ENCODE assay signal across 23 cellular contexts in the genomic region with DNA sequence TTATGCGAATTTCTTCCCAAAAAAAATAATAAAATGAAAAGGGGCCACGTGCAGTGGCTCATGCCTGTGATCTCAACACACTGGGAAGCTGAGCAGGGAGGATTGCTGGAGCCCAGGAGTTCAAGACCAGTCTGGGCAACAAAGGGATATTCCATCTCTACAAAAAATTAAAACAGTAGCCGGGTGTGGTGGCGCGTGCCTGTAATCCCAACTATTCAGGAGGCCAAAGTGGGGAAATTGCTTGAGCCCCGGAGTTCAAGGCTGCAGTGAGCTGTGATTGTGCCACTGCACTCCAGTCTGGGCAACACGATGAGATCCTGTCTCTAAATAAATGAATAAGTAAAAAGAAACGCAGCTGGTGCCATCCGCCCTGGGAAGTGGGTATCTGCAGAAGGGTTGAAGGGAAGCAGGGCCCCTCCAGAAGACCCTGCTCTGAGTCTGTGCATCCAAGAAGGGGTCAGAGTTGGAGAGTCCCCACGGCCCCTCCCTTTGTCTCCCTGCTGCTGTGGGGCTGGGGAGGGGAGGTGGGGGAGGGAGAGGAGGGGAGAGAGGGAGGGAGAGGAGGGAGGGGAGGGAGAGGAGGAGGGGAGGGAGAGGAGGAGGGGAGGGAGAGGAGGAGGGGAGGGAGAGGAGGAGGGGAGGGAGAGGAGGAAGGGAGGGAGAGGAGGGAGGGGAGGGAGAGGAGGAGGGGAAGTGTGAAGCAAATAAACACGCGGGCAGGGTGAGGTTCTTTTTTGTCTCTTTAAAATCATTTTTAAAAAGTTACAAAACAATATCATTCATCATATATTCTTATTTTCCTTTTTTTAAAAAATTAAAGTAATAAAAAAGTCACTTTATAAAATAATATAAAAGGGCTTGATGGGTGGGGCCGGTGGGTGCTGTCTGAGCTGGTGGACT. TPM values are rescaled to one million over a fixed set of nuclear protein-coding genes. Genes with fewer than 3 reads are reported as not detected.
A peak's percentile ranks its signal among the peaks of the same experiment; 100 is the strongest.
DNase-seq lines count a peak whose midpoint lies in the region; ATAC-seq, FAIRE-seq and TF ChIP-seq lines count a peak whose summit lies in the region.
"Had no signal": no experiment of that assay in that cellular context is flagged by ENCODE, and none has a peak within 500 bp of the region (broad histone marks: within the 10 kb centered on the region; RNA-seq: fewer than 3 reads in every experiment).

No MANE protein-coding gene starts in this region.

- peaks cover 6% of the 10 kb centered on the region for H3K27me3 ChIP-seq in BLaER1
- no peaks in the 10 kb centered on the region for H3K27me3 ChIP-seq in DND-41 (ENCODE audit: insufficient read depth, low read length, poor library complexity)
- H3K27me3 ChIP-seq in K562 (ENCODE audit: control insufficient read depth in 2 of 2, insufficient read depth in 2 of 2, low read length in 2 of 2) = no peaks in the 10 kb centered on the region
- H3K27me3 ChIP-seq in neuronal stem cell (ENCODE audit: control insufficient read depth in 3 of 3, insufficient read depth in 3 of 3, low read depth in 1 of 3, low read length in 3 of 3) = peaks cover 0 to 16% (median 5%) of the 10 kb centered on the region in 3 experiments
- H3K27me3 ChIP-seq: BE2C had no signal

- H2BK15ac ChIP-seq in neuronal stem cell (ENCODE audit: low read length) = no peak overlapping the region

- no peak overlapping the region for H3K4me3 ChIP-seq in BLaER1
- no peak overlapping the region for H3K4me3 ChIP-seq in DND-41 (ENCODE audit: low read depth in 1 of 2, low read length in 2 of 2)
- no peak overlapping the region for H3K4me3 ChIP-seq in K562
- H3K4me3 ChIP-seq in neuronal stem cell (ENCODE audit: low read length in 2 of 2) = no peak overlapping the region
- H3K4me3 ChIP-seq: GM23248, HAP-1 had no signal

- peak overlapping the region; percentile 3 for H2BK12ac ChIP-seq in neuronal stem cell (ENCODE audit: low read length)

- TF ChIP-seq RAD21 in K562 (CRISPR knock-in tag; conservative IDR thresholded peaks at IDR 0.05 in 1 of 2, IDR thresholded peaks at IDR 0.05 in 1 of 2) = no peak

- H3K4me1 ChIP-seq in BLaER1 (peaks cover 13% of the 10 kb centered on the region), DND-41 (ENCODE audit: insufficient read depth, low read length) (peaks cover 9% of the 10 kb centered on the region), K562 (replicated peaks in 1 of 2; ENCODE audit: control insufficient read depth in 2 of 2, insufficient read depth in 2 of 2, low read length in 2 of 2) (peaks cover 0 to 38% of the 10 kb centered on the region in 2 experiments; a peak in 3 of 5 replicates), neuronal stem cell (ENCODE audit: control insufficient read depth in 2 of 2, insufficient read depth in 1 of 2, low read depth in 1 of 2, low read length in 2 of 2) (peaks cover 0 to 5% of the 10 kb centered on the region in 2 donors)
- H3K4me1 ChIP-seq: HAP-1 had no signal

- no peaks in the 10 kb centered on the region for H3K9me1 ChIP-seq in K562 (ENCODE audit: control insufficient read depth, insufficient read depth, low read length)

- H3K36me3 ChIP-seq in BLaER1 (no peaks in the 10 kb centered on the region), DND-41 (ENCODE audit: insufficient read depth, low read length) (no peaks in the 10 kb centered on the region), K562 (ENCODE audit: control insufficient read depth, insufficient read depth, low read length) (peaks cover 16% of the 10 kb centered on the region; the same call in 2 of the 3 replicates), neuronal stem cell (replicated peaks in 1 of 2; ENCODE audit: control insufficient read depth in 2 of 2, insufficient read depth in 2 of 2, low read length in 2 of 2) (no peaks in the 10 kb centered on the region)
- H3K36me3 ChIP-seq: BE2C, HAP-1 had no signal

- peak overlapping the region; percentile 22; the same call in 1 of the 2 replicates for H3K4me2 ChIP-seq in BLaER1
- no peak overlapping the region for H3K4me2 ChIP-seq in DND-41 (ENCODE audit: insufficient read depth, low read length)
- H3K4me2 ChIP-seq in K562 (ENCODE audit: insufficient read depth, low read length) = no peak overlapping the region
- H3K4me2 ChIP-seq in neuronal stem cell (ENCODE audit: insufficient read depth, low read length, poor library complexity, severe bottlenecking) = no peak overlapping the region

- no peaks in the 10 kb centered on the region for H3K36me3 Mint-ChIP-seq in activated CD4-positive, alpha-beta memory T cell treated with anti-CD3 and anti-CD28 coated beads, Interleukin-2, amount 10 ng/mL, durations not matched to agents 7 days and 5 days (ENCODE audit: low read depth)

- H4K91ac ChIP-seq in neuronal stem cell (ENCODE audit: low read depth, low read length, poor library complexity) = no peak overlapping the region

- H3K9me3 ChIP-seq in BLaER1 (no peaks in the 10 kb centered on the region), DND-41 (ENCODE audit: insufficient read depth, low read length, severe bottlenecking) (no peaks in the 10 kb centered on the region), K562 (replicated peaks; ENCODE audit: control insufficient read depth, insufficient read depth, low read depth, low read length) (no peaks in the 10 kb centered on the region; the same call in 1 of the 2 replicates), neuronal stem cell (replicated peaks in 1 of 2; ENCODE audit: control insufficient read depth in 2 of 2, insufficient read depth in 1 of 2, low read depth in 1 of 2, low read length in 2 of 2) (no peaks in the 10 kb centered on the region)
- H3K9me3 ChIP-seq: BE2C, Caco-2, HAP-1 had no signal

- H2AK5ac ChIP-seq in neuronal stem cell (ENCODE audit: low read depth, low read length) = no peak overlapping the region

- H2AFZ ChIP-seq in DND-41 (ENCODE audit: low read depth, low read length) = no peak overlapping the region
- no peak overlapping the region for H2AFZ ChIP-seq in K562 (ENCODE audit: low read depth, low read length)
- no peak overlapping the region for H2AFZ ChIP-seq in neuronal stem cell (ENCODE audit: low read length)
- H2AFZ ChIP-seq: GM23248 had no signal

- DNase-seq in DND-41 = no peak
- DNase-seq in K562 (ENCODE audit: extremely low read depth in 1 of 4, low spot score in 3 of 4) = no peak
- no peak for DNase-seq in neuronal stem cell (ENCODE audit: low spot score)
- DNase-seq in activated CD4-positive, alpha-beta memory T cell treated with anti-CD3 and anti-CD28 coated beads, Interleukin-2, amount 10 ng/mL, durations not matched to agents 7 days and 5 days = no peak
- no peak for DNase-seq in DMS153 treated with DMSO at 0.1 percent for 48 hours (lab: John Stamatoyannopoulos, UW; ENCODE audit: unreplicated experiment)
- DNase-seq: ACHN; Caco-2; CD4-positive, alpha-beta T cell; DMS79; GF-D8; GM23248; IMR-90; KBM-7 had no signal

- H3K4me3 Mint-ChIP-seq in activated CD4-positive, alpha-beta memory T cell treated with anti-CD3 and anti-CD28 coated beads, Interleukin-2, amount 10 ng/mL, durations not matched to agents 7 days and 5 days = no peak overlapping the region
- H3K4me3 Mint-ChIP-seq: CD4-positive, alpha-beta T cell had no signal

- intact Hi-C loops in K562 (cut with micrococcal nuclease) = loop anchor here (10.0 kb wide), 1 partner anchor 203 kb away; no protein-coding TSS in a partner anchor

- no peak overlapping the region for H2BK120ac ChIP-seq in neuronal stem cell (ENCODE audit: low read depth, low read length)

- TF ChIP-seq CTCF in DND-41 (IDR thresholded peaks at IDR 0.05; ENCODE audit: borderline replicate concordance, extremely low read depth, low read length, poor library complexity, severe bottlenecking) = no peak
- TF ChIP-seq CTCF in K562 (IDR thresholded peaks at IDR 0.05 in 2 of 3, conservative IDR thresholded peaks at IDR 0.05 in 1 of 3; ENCODE audit: insufficient read depth in 2 of 3, low read depth in 1 of 3, low read length in 3 of 3) = no peak

- H3K9ac ChIP-seq in BLaER1 (no peak overlapping the region), DND-41 (ENCODE audit: low read depth, low read length) (no peak overlapping the region), K562 (ENCODE audit: insufficient read depth in 1 of 2, low read depth in 2 of 2, low read length in 2 of 2) (peak overlapping the region in 1 of 2 experiments; percentile 74; a peak in 1 of 4 replicates), neuronal stem cell (ENCODE audit: low read depth, low read length, poor library complexity) (no peak overlapping the region)
- H3K9ac ChIP-seq: GM23248 had no signal

- H4K20me1 ChIP-seq in BLaER1 = no peaks in the 10 kb centered on the region
- no peaks in the 10 kb centered on the region for H4K20me1 ChIP-seq in DND-41 (ENCODE audit: insufficient read depth, low read length)
- no peaks in the 10 kb centered on the region for H4K20me1 ChIP-seq in K562 (replicated peaks; ENCODE audit: control insufficient read depth, insufficient read depth, low read length)

- H3K79me2 ChIP-seq in DND-41 (ENCODE audit: insufficient read depth, low read length) = no peaks in the 10 kb centered on the region
- H3K79me2 ChIP-seq in K562 (ENCODE audit: control insufficient read depth, insufficient read depth, low read length) = no peaks in the 10 kb centered on the region

- WGBS in K562 (ENCODE audit: insufficient coverage, low coverage, missing lambda C conversion rate) = 62% methylated on average over 9 of the region's 13 CpGs
- WGBS in neuronal stem cell (ENCODE audit: extremely low coverage in 2 of 2, insufficient read length in 2 of 2, insufficient replicate concordance in 1 of 2), 2 donors = no CpG with 5 or more reads among the region's 13 CpGs

- H3K27me3 Mint-ChIP-seq in activated CD4-positive, alpha-beta memory T cell treated with anti-CD3 and anti-CD28 coated beads, Interleukin-2, amount 10 ng/mL, durations not matched to agents 7 days and 5 days = peaks cover 5% of the 10 kb centered on the region
- H3K27me3 Mint-ChIP-seq: CD4-positive, alpha-beta T cell had no signal

- H3K4me1 Mint-ChIP-seq in activated CD4-positive, alpha-beta memory T cell treated with anti-CD3 and anti-CD28 coated beads, Interleukin-2, amount 10 ng/mL, durations not matched to agents 7 days and 5 days = no peaks in the 10 kb centered on the region

- FAIRE-seq in K562 (lab: Jason Lieb, UNC) = no peak
- FAIRE-seq: A204.1, D721Med had no signal

- no peaks in the 10 kb centered on the region for H3K79me1 ChIP-seq in neuronal stem cell (ENCODE audit: low read depth, low read length)

- H3K27ac ChIP-seq in BLaER1 (no peak overlapping the region), DND-41 (ENCODE audit: low read length) (no peak overlapping the region), K562 (ENCODE audit: extremely low read depth, low read depth, low read length) (no peak overlapping the region), neuronal stem cell (replicated peaks; ENCODE audit: low read length) (no peak overlapping the region)
- H3K27ac ChIP-seq: C4-2B, GM23248, HL-60 had no signal

- POLR2A ChIA-PET in K562 (lab: Yijun Ruan, JAX) = interaction anchor here (0.6 to 1.2 kb wide), 6 partner anchors 8 to 256 kb away, joined by 3 to 4 read pairs (median 3); no protein-coding TSS in a partner anchor
- POLR2A ChIA-PET in activated CD4-positive, alpha-beta memory T cell treated with anti-CD3 and anti-CD28 coated beads, Interleukin-2, amount 10 ng/mL, durations not matched to agents 7 days and 5 days (lab: Charles Lee) = interaction anchor here (1.3 kb wide), 1 partner anchor 25 kb away, joined by 3 read pairs; no protein-coding TSS in a partner anchor

- no peak overlapping the region for H3K18ac ChIP-seq in neuronal stem cell (ENCODE audit: low read length)

- no peak for TF ChIP-seq EP300 in K562 (IDR thresholded peaks at IDR 0.05; ENCODE audit: low read length)

- H3K23ac ChIP-seq in neuronal stem cell (ENCODE audit: low read depth, low read length, poor library complexity) = no peak overlapping the region

- BruUV-seq in K562 (replicated peaks; lab: Mats Ljungman, UMichigan) = no TSS peak

- H2BK5ac ChIP-seq in neuronal stem cell (ENCODE audit: low read length) = no peak overlapping the region

- no peak for TF ChIP-seq POLR2A in K562 (conservative IDR thresholded peaks at IDR 0.05)

- in situ Hi-C loops in K562 (cut with MboI) = no loop called here

- ATAC-seq in DND-41 (ENCODE audit: insufficient read depth, low read depth) (peak; percentile 24; the same call in 1 of the 3 replicates), K562 (no peak), GM19397 (IDR thresholded peaks at IDR 0.05; ENCODE audit: unreplicated experiment) (no peak)

- no peak overlapping the region for H3K4ac ChIP-seq in neuronal stem cell (ENCODE audit: low read length)

- peak overlapping the region; percentile 82 for H3K14ac ChIP-seq in neuronal stem cell (ENCODE audit: low read length)

- H4K8ac ChIP-seq in neuronal stem cell (ENCODE audit: low read depth, low read length) = no peak overlapping the region

- no peak overlapping the region for H3K27ac Mint-ChIP-seq in activated CD4-positive, alpha-beta memory T cell treated with anti-CD3 and anti-CD28 coated beads, Interleukin-2, amount 10 ng/mL, durations not matched to agents 7 days and 5 days
- H3K27ac Mint-ChIP-seq: CD4-positive, alpha-beta T cell had no signal

- H3K9me3 Mint-ChIP-seq in activated CD4-positive, alpha-beta memory T cell treated with anti-CD3 and anti-CD28 coated beads, Interleukin-2, amount 10 ng/mL, durations not matched to agents 7 days and 5 days = no peaks in the 10 kb centered on the region
- H3K9me3 Mint-ChIP-seq: CD4-positive, alpha-beta T cell had no signal

- CTCF ChIA-PET in K562 (lab: Yijun Ruan, JAX; ENCODE audit: low intra/inter-chr PET ratio) = no interaction called here
- CTCF ChIA-PET in activated CD4-positive, alpha-beta memory T cell treated with anti-CD3 and anti-CD28 coated beads, Interleukin-2, amount 10 ng/mL, durations not matched to agents 7 days and 5 days (lab: Charles Lee) = no interaction called here

RNA-seq across cellular contexts. Expression of a gene that starts 5.0 kb away (rescaled TPM):
- total RNA-seq in K562 (2011; cell fraction: chromatin; rRNA removed; ENCODE audit: low replicate concordance) = not detected in 2 replicates
- not detected in 2 replicates for total RNA-seq in K562 (2011; cell fraction: nucleolus; rRNA removed)
- total RNA-seq in K562 (2011; cell fraction: nucleoplasm; rRNA removed) = not detected in 2 replicates
- total RNA-seq in K562 (2014; rRNA removed) = not detected in 2 replicates
- not detected in 2 replicates for total RNA-seq in K562 (2014; rRNA removed; fragmentation: Illumina TruSeq; extraction: Trizol)
- not detected in 2 replicates for total RNA-seq in K562 (2015; rRNA removed; fragmentation: Illumina TruSeq; extraction: Trizol)
- total RNA-seq in K562 (2021) = not detected in 2 replicates
- polyA plus RNA-seq in K562 (2011; rRNA removed) = not detected in 2 replicates
- not detected in 2 replicates for polyA plus RNA-seq in K562 (2011; cell fraction: cytosol; rRNA removed)
- polyA plus RNA-seq in K562 (2011; cell fraction: nucleus; rRNA removed) = not detected in 2 replicates
- polyA plus RNA-seq in K562 (2012) = 0.05 and 0.26 TPM in 2 replicates
- polyA plus RNA-seq in K562 (2014; fragmentation: Illumina TruSeq; extraction: Trizol) = not detected in 2 replicates
- polyA plus RNA-seq in K562 (2014; fragmentation: Nextera tagmentation; extraction: Ambion mirVana) = not detected
- polyA plus RNA-seq in K562 (2014; rRNA removed) = not detected in 2 replicates
- not detected in 2 replicates for polyA minus RNA-seq in K562 (2011; rRNA and poly(A)+ RNA removed)
- polyA minus RNA-seq in K562 (2011; cell fraction: cytosol; rRNA and poly(A)+ RNA removed) = not detected in 2 replicates
- polyA minus RNA-seq in K562 (2011; cell fraction: nucleus; rRNA and poly(A)+ RNA removed) = not detected in 2 replicates
- polyA plus RNA-seq in neuronal stem cell (2013, experiment 1 of 2) = 0.03 TPM
- polyA plus RNA-seq in neuronal stem cell (2013, experiment 2 of 2) = 0.03 TPM
- total RNA-seq in activated CD4-positive, alpha-beta memory T cell treated with anti-CD3 and anti-CD28 coated beads, Interleukin-2, amount 10 ng/mL, durations not matched to agents 7 days and 5 days = not detected
- total RNA-seq: Caco-2; CD4-positive, alpha-beta T cell; GM23248; H4; HT1080; IMR-90 had no signal
- polyA plus RNA-seq: GM23248, IMR-90 had no signal

RNA-seq across cellular contexts. Expression of a gene that starts 9.0 kb away (rescaled TPM):
- total RNA-seq in K562 (2011; cell fraction: chromatin; rRNA removed; ENCODE audit: low replicate concordance) = 8.4 and 25.5 TPM in 2 replicates
- total RNA-seq in K562 (2011; cell fraction: nucleolus; rRNA removed) = 25.5 and 27.9 TPM in 2 replicates
- total RNA-seq in K562 (2011; cell fraction: nucleoplasm; rRNA removed) = 15.3 and 16.9 TPM in 2 replicates
- total RNA-seq in K562 (2014; rRNA removed) (13.9 and 22.5 TPM in 2 replicates), K562 (2014; rRNA removed; fragmentation: Illumina TruSeq; extraction: Trizol) (0.99 and 1.3 TPM in 2 replicates), K562 (2015; rRNA removed; fragmentation: Illumina TruSeq; extraction: Trizol) (4.1 and 4.2 TPM in 2 replicates), K562 (2021) (11.8 and 14.1 TPM in 2 replicates)
- polyA plus RNA-seq in K562 (2011; rRNA removed) (4.5 and 6.1 TPM in 2 replicates), K562 (2014; fragmentation: Illumina TruSeq; extraction: Trizol) (1.9 and 5.3 TPM in 2 replicates), K562 (2014; fragmentation: Nextera tagmentation; extraction: Ambion mirVana) (under 1 TPM; 0.03 to 0.17 TPM), K562 (2014; rRNA removed) (13.4 and 14.0 TPM in 2 replicates)
- polyA plus RNA-seq in K562 (2011; cell fraction: cytosol; rRNA removed) = 7.8 and 22.0 TPM in 2 replicates
- polyA plus RNA-seq in K562 (2011; cell fraction: nucleus; rRNA removed) = 10.3 and 25.0 TPM in 2 replicates
- 8.5 and 11.5 TPM in 2 replicates for polyA plus RNA-seq in K562 (2012)
- 0.72 and 1.6 TPM in 2 replicates for polyA minus RNA-seq in K562 (2011; rRNA and poly(A)+ RNA removed)
- polyA minus RNA-seq in K562 (2011; cell fraction: cytosol; rRNA and poly(A)+ RNA removed) = 4.7 and 5.6 TPM in 2 replicates
- 14.7 and 15.2 TPM in 2 replicates for polyA minus RNA-seq in K562 (2011; cell fraction: nucleus; rRNA and poly(A)+ RNA removed)
- 0.33 TPM for polyA plus RNA-seq in neuronal stem cell (2013, experiment 1 of 2)
- 0.30 TPM for polyA plus RNA-seq in neuronal stem cell (2013, experiment 2 of 2)
- total RNA-seq in activated CD4-positive, alpha-beta memory T cell treated with anti-CD3 and anti-CD28 coated beads, Interleukin-2, amount 10 ng/mL, durations not matched to agents 7 days and 5 days = under 1 TPM in 1 of 2 experiments, not detected in 1; 0.15 TPM
- total RNA-seq: CD4-positive, alpha-beta T cell; GM23248; HT1080; IMR-90 had no signal
- polyA plus RNA-seq: GM23248 had no signal

RNA-seq across cellular contexts. Expression of a gene that starts 14.9 kb away (rescaled TPM):
- 35.2 and 129 TPM in 2 replicates for total RNA-seq in K562 (2011; cell fraction: chromatin; rRNA removed; ENCODE audit: low replicate concordance)
- 138 and 157 TPM in 2 replicates for total RNA-seq in K562 (2011; cell fraction: nucleolus; rRNA removed)
- 86.4 and 88.3 TPM in 2 replicates for total RNA-seq in K562 (2011; cell fraction: nucleoplasm; rRNA removed)
- total RNA-seq in K562 (2014; rRNA removed) (215 and 290 TPM in 2 replicates), K562 (2014; rRNA removed; fragmentation: Illumina TruSeq; extraction: Trizol) (72.4 and 95.4 TPM in 2 replicates), K562 (2015; rRNA removed; fragmentation: Illumina TruSeq; extraction: Trizol) (120 and 126 TPM in 2 replicates), K562 (2021) (302 and 328 TPM in 2 replicates)
- polyA plus RNA-seq in K562 (2011; rRNA removed) (188 and 273 TPM in 2 replicates), K562 (2014; fragmentation: Illumina TruSeq; extraction: Trizol) (183 and 278 TPM in 2 replicates), K562 (2014; fragmentation: Nextera tagmentation; extraction: Ambion mirVana) (10 to 100 TPM; 11.7 to 18.6 TPM), K562 (2014; rRNA removed) (270 and 349 TPM in 2 replicates)
- polyA plus RNA-seq in K562 (2011; cell fraction: cytosol; rRNA removed) = 301 and 524 TPM in 2 replicates
- polyA plus RNA-seq in K562 (2011; cell fraction: nucleus; rRNA removed) = 256 and 278 TPM in 2 replicates
- 283 and 370 TPM in 2 replicates for polyA plus RNA-seq in K562 (2012)
- polyA minus RNA-seq in K562 (2011; rRNA and poly(A)+ RNA removed) = 107 and 155 TPM in 2 replicates
- polyA minus RNA-seq in K562 (2011; cell fraction: cytosol; rRNA and poly(A)+ RNA removed) = 127 and 130 TPM in 2 replicates
- polyA minus RNA-seq in K562 (2011; cell fraction: nucleus; rRNA and poly(A)+ RNA removed) = 35.5 and 52.4 TPM in 2 replicates
- 53.9 TPM for polyA plus RNA-seq in neuronal stem cell (2013, experiment 1 of 2)
- 52.1 TPM for polyA plus RNA-seq in neuronal stem cell (2013, experiment 2 of 2)
- total RNA-seq in activated CD4-positive, alpha-beta memory T cell treated with anti-CD3 and anti-CD28 coated beads, Interleukin-2, amount 10 ng/mL, durations not matched to agents 7 days and 5 days = 10 to 100 TPM; 25.8 to 34.7 TPM

RNA-seq across cellular contexts. Expression of a gene that starts 24.5 kb away (rescaled TPM):
- 86.9 and 142 TPM in 2 replicates for total RNA-seq in K562 (2011; cell fraction: chromatin; rRNA removed; ENCODE audit: low replicate concordance)
- total RNA-seq in K562 (2011; cell fraction: nucleolus; rRNA removed) = 78.0 and 85.0 TPM in 2 replicates
- 64.7 and 70.4 TPM in 2 replicates for total RNA-seq in K562 (2011; cell fraction: nucleoplasm; rRNA removed)
- total RNA-seq in K562 (2014; rRNA removed) = 27.3 and 30.1 TPM in 2 replicates
- total RNA-seq in K562 (2014; rRNA removed; fragmentation: Illumina TruSeq; extraction: Trizol) = 16.3 and 16.9 TPM in 2 replicates
- 23.6 and 24.9 TPM in 2 replicates for total RNA-seq in K562 (2015; rRNA removed; fragmentation: Illumina TruSeq; extraction: Trizol)
- total RNA-seq in K562 (2021) = 46.7 and 58.1 TPM in 2 replicates
- 22.4 and 31.8 TPM in 2 replicates for polyA plus RNA-seq in K562 (2011; rRNA removed)
- 35.6 and 35.9 TPM in 2 replicates for polyA plus RNA-seq in K562 (2011; cell fraction: cytosol; rRNA removed)
- polyA plus RNA-seq in K562 (2011; cell fraction: nucleus; rRNA removed) = 200 and 206 TPM in 2 replicates
- 32.4 and 47.9 TPM in 2 replicates for polyA plus RNA-seq in K562 (2012)
- 31.2 and 36.3 TPM in 2 replicates for polyA plus RNA-seq in K562 (2014; fragmentation: Illumina TruSeq; extraction: Trizol)
- 1 to 10 TPM; 1.1 to 2.8 TPM for polyA plus RNA-seq in K562 (2014; fragmentation: Nextera tagmentation; extraction: Ambion mirVana)
- 44.8 and 46.7 TPM in 2 replicates for polyA plus RNA-seq in K562 (2014; rRNA removed)
- 10.6 and 14.3 TPM in 2 replicates for polyA minus RNA-seq in K562 (2011; rRNA and poly(A)+ RNA removed)
- 12.7 and 17.1 TPM in 2 replicates for polyA minus RNA-seq in K562 (2011; cell fraction: cytosol; rRNA and poly(A)+ RNA removed)
- 15.9 and 20.3 TPM in 2 replicates for polyA minus RNA-seq in K562 (2011; cell fraction: nucleus; rRNA and poly(A)+ RNA removed)
- 16.1 TPM for polyA plus RNA-seq in neuronal stem cell (2013, experiment 1 of 2)
- polyA plus RNA-seq in neuronal stem cell (2013, experiment 2 of 2) = 17.2 TPM
- 10 to 100 TPM; 35.2 to 36.5 TPM for total RNA-seq in activated CD4-positive, alpha-beta memory T cell treated with anti-CD3 and anti-CD28 coated beads, Interleukin-2, amount 10 ng/mL, durations not matched to agents 7 days and 5 days

RNA-seq across cellular contexts. Expression of a gene that starts 25.4 kb away (rescaled TPM):
- 32.2 and 96.0 TPM in 2 replicates for total RNA-seq in K562 (2011; cell fraction: chromatin; rRNA removed; ENCODE audit: low replicate concordance)
- 68.7 and 87.6 TPM in 2 replicates for total RNA-seq in K562 (2011; cell fraction: nucleolus; rRNA removed)
- 42.2 and 44.0 TPM in 2 replicates for total RNA-seq in K562 (2011; cell fraction: nucleoplasm; rRNA removed)
- 35.9 and 49.9 TPM in 2 replicates for total RNA-seq in K562 (2014; rRNA removed)
- 5.9 and 7.4 TPM in 2 replicates for total RNA-seq in K562 (2014; rRNA removed; fragmentation: Illumina TruSeq; extraction: Trizol)
- 21.3 and 22.3 TPM in 2 replicates for total RNA-seq in K562 (2015; rRNA removed; fragmentation: Illumina TruSeq; extraction: Trizol)
- 33.4 and 36.9 TPM in 2 replicates for total RNA-seq in K562 (2021)
- polyA plus RNA-seq in K562 (2011; rRNA removed) = 8.6 TPM in 2 replicates
- polyA plus RNA-seq in K562 (2011; cell fraction: cytosol; rRNA removed) = 16.0 and 34.5 TPM in 2 replicates
- polyA plus RNA-seq in K562 (2011; cell fraction: nucleus; rRNA removed) = 72.4 and 104 TPM in 2 replicates
- polyA plus RNA-seq in K562 (2012) = 26.6 and 32.9 TPM in 2 replicates
- polyA plus RNA-seq in K562 (2014; fragmentation: Illumina TruSeq; extraction: Trizol) = 11.6 and 19.2 TPM in 2 replicates
- 1 to 10 TPM in 1 of 2 experiments, under 1 TPM in 1; 0.90 to 2.2 TPM for polyA plus RNA-seq in K562 (2014; fragmentation: Nextera tagmentation; extraction: Ambion mirVana)
- polyA plus RNA-seq in K562 (2014; rRNA removed) = 26.7 and 33.7 TPM in 2 replicates
- polyA minus RNA-seq in K562 (2011; rRNA and poly(A)+ RNA removed) = 1.6 and 6.1 TPM in 2 replicates
- polyA minus RNA-seq in K562 (2011; cell fraction: cytosol; rRNA and poly(A)+ RNA removed) = 16.6 and 18.1 TPM in 2 replicates
- polyA minus RNA-seq in K562 (2011; cell fraction: nucleus; rRNA and poly(A)+ RNA removed) = 25.4 and 29.1 TPM in 2 replicates
- 21.8 TPM for polyA plus RNA-seq in neuronal stem cell (2013, experiment 1 of 2)
- polyA plus RNA-seq in neuronal stem cell (2013, experiment 2 of 2) = 24.2 TPM
- 10 to 100 TPM; 25.3 to 29.9 TPM for total RNA-seq in activated CD4-positive, alpha-beta memory T cell treated with anti-CD3 and anti-CD28 coated beads, Interleukin-2, amount 10 ng/mL, durations not matched to agents 7 days and 5 days
